2 cellular contexts compared by ENCODE assay signal in the genomic region with DNA sequence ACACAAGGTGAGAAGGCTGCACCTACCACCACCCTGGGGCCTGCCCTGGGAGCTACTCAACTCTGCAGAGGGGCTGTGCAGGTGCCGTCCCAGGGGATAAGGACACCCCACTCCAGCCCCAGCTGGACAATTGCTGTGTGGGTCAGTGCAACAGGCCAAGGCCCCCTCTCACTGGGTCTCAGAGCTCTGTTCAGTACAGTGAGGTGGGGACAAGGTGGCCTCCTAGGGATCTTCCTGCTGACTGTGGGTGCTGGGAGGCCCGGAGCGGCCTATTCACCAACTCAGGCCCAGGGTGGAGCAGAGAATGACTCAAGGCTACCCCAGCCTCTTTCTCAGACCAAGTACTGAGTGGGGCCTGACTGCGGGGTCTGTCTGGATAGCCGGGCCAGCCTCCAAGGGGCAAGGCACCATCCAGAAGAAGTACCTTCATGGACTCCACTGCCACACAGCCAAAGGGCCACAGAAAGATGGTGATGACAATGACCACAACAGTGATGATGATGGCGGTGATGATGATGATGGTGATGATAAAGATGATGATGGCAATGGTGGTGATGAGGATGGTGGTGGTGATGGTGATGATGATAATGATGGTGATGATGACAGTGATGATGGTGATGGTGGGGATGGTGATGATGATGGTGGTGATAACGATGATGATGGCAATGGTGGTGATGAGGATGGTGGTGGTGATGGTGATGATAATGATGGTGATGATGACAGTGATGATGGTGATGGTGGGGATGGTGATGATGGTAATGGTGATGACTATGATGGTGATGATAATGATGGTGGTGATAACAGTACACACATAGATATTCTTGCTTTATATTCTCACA.
A peak's percentile ranks its signal among the peaks of the same experiment; 100 is the strongest.
TF ChIP-seq lines count a peak whose summit lies in the region.

No MANE protein-coding gene starts in this region.

TF ChIP-seq in HepG2, 621 proteins besides CTCF, POLR2A, EP300 and RAD21 (continues in another document):
- TF ChIP-seq RFX3 (CRISPR knock-in tag; IDR thresholded peaks at IDR 0.05) (no peak), TOPORS (CRISPR knock-in tag; IDR thresholded peaks at IDR 0.05) (no peak), BCL6 (CRISPR knock-in tag; IDR thresholded peaks at IDR 0.05) (no peak), TCF7L2 (IDR thresholded peaks at IDR 0.05; ENCODE audit: low read depth, low read length) (no peak), SNAI1 (CRISPR knock-in tag; IDR thresholded peaks at IDR 0.05; ENCODE audit: borderline replicate concordance) (no peak), ZNF629 (CRISPR knock-in tag; conservative IDR thresholded peaks at IDR 0.05) (no peak), ZNF850 (CRISPR knock-in tag; conservative IDR thresholded peaks at IDR 0.05) (no peak), HNF4G (IDR thresholded peaks at IDR 0.05; ENCODE audit: borderline replicate concordance, low read depth, low read length) (no peak), HNF4G (CRISPR knock-in tag; IDR thresholded peaks at IDR 0.05; ENCODE audit: borderline replicate concordance, low read depth) (no peak), REPIN1 (CRISPR knock-in tag; IDR thresholded peaks at IDR 0.05; ENCODE audit: borderline replicate concordance, low read depth) (no peak), ZNF546 (CRISPR knock-in tag; conservative IDR thresholded peaks at IDR 0.05) (no peak), SIN3B (IDR thresholded peaks at IDR 0.05; ENCODE audit: low read length) (no peak), ZNF263 (CRISPR knock-in tag; IDR thresholded peaks at IDR 0.05) (no peak), TBP (CRISPR knock-in tag; IDR thresholded peaks at IDR 0.05) (no peak), NFKBIZ (CRISPR knock-in tag; IDR thresholded peaks at IDR 0.05) (no peak), IKZF1 (IDR thresholded peaks at IDR 0.05) (0 out of 2 replicates have a peak, but pooled peaks have one; percentile 71)
- TF ChIP-seq, protein P1, sequence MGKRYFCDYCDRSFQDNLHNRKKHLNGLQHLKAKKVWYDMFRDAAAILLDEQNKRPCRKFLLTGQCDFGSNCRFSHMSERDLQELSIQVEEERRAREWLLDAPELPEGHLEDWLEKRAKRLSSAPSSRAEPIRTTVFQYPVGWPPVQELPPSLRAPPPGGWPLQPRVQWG (CRISPR knock-in tag; IDR thresholded peaks at IDR 0.05; ENCODE audit: borderline replicate concordance, low read depth), result no peak
- TF ChIP-seq, protein P2, sequence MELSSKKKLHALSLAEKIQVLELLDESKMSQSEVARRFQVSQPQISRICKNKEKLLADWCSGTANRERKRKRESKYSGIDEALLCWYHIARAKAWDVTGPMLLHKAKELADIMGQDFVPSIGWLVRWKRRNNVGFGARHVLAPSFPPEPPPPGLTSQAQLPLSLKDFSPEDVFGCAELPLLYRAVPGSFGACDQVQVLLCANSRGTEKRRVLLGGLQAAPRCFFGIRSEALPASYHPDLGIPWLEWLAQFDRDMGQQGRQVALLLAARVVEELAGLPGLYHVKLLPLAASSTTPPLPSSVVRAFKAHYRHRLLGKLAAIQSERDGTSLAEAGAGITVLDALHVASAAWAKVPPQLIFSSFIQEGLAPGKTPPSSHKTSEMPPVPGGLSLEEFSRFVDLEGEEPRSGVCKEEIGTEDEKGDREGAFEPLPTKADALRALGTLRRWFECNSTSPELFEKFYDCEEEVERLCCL (CRISPR knock-in tag; IDR thresholded peaks at IDR 0.05; ENCODE audit: borderline replicate concordance), result no peak
- TF ChIP-seq, protein P3, sequence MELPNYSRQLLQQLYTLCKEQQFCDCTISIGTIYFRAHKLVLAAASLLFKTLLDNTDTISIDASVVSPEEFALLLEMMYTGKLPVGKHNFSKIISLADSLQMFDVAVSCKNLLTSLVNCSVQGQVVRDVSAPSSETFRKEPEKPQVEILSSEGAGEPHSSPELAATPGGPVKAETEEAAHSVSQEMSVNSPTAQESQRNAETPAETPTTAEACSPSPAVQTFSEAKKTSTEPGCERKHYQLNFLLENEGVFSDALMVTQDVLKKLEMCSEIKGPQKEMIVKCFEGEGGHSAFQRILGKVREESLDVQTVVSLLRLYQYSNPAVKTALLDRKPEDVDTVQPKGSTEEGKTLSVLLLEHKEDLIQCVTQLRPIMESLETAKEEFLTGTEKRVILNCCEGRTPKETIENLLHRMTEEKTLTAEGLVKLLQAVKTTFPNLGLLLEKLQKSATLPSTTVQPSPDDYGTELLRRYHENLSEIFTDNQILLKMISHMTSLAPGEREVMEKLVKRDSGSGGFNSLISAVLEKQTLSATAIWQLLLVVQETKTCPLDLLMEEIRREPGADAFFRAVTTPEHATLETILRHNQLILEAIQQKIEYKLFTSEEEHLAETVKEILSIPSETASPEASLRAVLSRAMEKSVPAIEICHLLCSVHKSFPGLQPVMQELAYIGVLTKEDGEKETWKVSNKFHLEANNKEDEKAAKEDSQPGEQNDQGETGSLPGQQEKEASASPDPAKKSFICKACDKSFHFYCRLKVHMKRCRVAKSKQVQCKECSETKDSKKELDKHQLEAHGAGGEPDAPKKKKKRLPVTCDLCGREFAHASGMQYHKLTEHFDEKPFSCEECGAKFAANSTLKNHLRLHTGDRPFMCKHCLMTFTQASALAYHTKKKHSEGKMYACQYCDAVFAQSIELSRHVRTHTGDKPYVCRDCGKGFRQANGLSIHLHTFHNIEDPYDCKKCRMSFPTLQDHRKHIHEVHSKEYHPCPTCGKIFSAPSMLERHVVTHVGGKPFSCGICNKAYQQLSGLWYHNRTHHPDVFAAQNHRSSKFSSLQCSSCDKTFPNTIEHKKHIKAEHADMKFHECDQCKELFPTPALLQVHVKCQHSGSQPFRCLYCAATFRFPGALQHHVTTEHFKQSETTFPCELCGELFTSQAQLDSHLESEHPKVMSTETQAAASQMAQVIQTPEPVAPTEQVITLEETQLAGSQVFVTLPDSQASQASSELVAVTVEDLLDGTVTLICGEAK (IDR thresholded peaks at IDR 0.05), result peak; percentile 17; the same call in 1 of the 2 replicates
- TF ChIP-seq, protein P3 (CRISPR knock-in tag; IDR thresholded peaks at IDR 0.05), result no peak

TF ChIP-seq in H1, 55 proteins besides CTCF, POLR2A, EP300 and RAD21 (continues in another document):
- TF ChIP-seq POLR2AphosphoS5 (IDR thresholded peaks at IDR 0.05; ENCODE audit: low read depth, low read length), result no peak
- TF ChIP-seq, protein P4, sequence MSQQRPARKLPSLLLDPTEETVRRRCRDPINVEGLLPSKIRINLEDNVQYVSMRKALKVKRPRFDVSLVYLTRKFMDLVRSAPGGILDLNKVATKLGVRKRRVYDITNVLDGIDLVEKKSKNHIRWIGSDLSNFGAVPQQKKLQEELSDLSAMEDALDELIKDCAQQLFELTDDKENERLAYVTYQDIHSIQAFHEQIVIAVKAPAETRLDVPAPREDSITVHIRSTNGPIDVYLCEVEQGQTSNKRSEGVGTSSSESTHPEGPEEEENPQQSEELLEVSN (IDR thresholded peaks at IDR 0.05), result no peak
- no peak for TF ChIP-seq SP2 (IDR thresholded peaks at IDR 0.05; ENCODE audit: low read length)
- TF ChIP-seq ZNF274 (IDR thresholded peaks at IDR 0.05; ENCODE audit: borderline replicate concordance, extremely low read depth, low read length), result no peak
- TF ChIP-seq KDM5A (IDR thresholded peaks at IDR 0.05; ENCODE audit: low read length), result no peak
- no peak for TF ChIP-seq RNF2 (IDR thresholded peaks at IDR 0.05; ENCODE audit: borderline replicate concordance, low read depth, low read length, missing control alignments, poor library complexity, severe bottlenecking)
- TF ChIP-seq TBP (IDR thresholded peaks at IDR 0.05; ENCODE audit: low read depth, low read length), result no peak
- TF ChIP-seq POU5F1 (IDR thresholded peaks at IDR 0.05; ENCODE audit: low read depth, low read length), result no peak
- TF ChIP-seq GTF2F1 (IDR thresholded peaks at IDR 0.05; ENCODE audit: borderline replicate concordance, low read depth, low read length), result no peak
- TF ChIP-seq CREB1 (IDR thresholded peaks at IDR 0.05), result no peak
- no peak for TF ChIP-seq EGR1 (IDR thresholded peaks at IDR 0.05; ENCODE audit: borderline replicate concordance, low read depth, low read length)
- TF ChIP-seq CHD7 (IDR thresholded peaks at IDR 0.05; ENCODE audit: insufficient replicate concordance, low read length), result no peak
- no peak for TF ChIP-seq RBBP5 (IDR thresholded peaks at IDR 0.05; ENCODE audit: borderline replicate concordance, low read depth, low read length)
- TF ChIP-seq RXRA (IDR thresholded peaks at IDR 0.05; ENCODE audit: insufficient read depth, low read depth, low read length), result no peak
- no peak for TF ChIP-seq SIRT6 (IDR thresholded peaks at IDR 0.05; ENCODE audit: low read length)
